25 cellular contexts compared by ENCODE assay signal in the genomic region with DNA sequence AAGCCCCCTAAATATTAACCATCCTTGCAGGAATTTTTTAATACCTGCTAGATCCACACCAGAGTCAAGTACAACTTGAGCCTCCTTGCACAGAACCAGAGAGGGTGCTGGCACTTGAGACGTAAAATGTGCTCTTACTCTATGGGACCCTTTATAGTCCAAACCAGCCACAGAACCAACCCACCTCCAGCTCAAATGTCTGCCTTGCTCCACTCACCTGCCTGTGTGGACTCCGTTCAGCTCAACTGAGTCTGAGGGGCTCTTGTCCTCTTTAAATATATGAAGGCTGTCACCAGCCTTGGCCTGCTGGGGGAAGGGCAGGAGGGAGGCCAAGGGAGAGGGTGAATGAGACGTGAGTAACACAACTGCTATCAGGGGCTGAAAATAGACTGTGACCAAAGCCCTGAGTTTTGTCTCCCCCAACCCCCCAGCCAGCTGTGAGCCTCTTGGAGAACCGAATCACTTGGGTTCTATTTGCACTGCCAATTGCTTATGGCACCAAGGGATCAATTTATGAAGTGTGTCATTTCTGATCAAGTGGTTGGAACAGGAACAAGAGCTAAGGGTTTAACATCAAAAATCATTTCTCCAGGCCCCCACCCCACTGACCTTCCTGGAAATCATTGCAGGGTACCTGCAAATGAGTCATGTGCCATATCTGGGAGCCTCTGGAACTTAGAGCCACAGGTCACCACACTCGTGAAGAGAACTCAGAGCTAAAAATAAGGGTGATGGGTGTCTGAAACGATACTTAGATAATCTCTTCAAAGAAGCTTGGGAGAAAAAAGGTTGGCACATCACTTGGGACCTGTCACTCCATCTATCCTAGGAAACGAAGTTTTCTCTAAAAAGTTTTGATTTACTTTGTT. TPM values are rescaled to one million over a fixed set of nuclear protein-coding genes. Genes with fewer than 3 reads are reported as not detected.
DNase-seq lines count a peak whose midpoint lies in the region; ATAC-seq and TF ChIP-seq lines count a peak whose summit lies in the region.
"Had no signal": no experiment of that assay in that cellular context is flagged by ENCODE, and none has a peak within 500 bp of the region (broad histone marks: within the 10 kb centered on the region; RNA-seq: fewer than 3 reads in every experiment).

A gene (minus strand): TSS at position 247 of the 869 bp plus-strand sequence. CDS start 9,535 bp downstream, outside the sequence.

- H3K4me1 Mint-ChIP-seq in nephron, result peaks cover 37% of the 10 kb centered on the region
- H3K4me1 Mint-ChIP-seq in immature natural killer cell, result no peaks in the 10 kb centered on the region
- H3K4me1 Mint-ChIP-seq: activated T-helper 17 cell treated with anti-CD3 and anti-CD28 coated beads, Interleukin-2, amount 50 U/mL, for 72 hours; CD4-positive, alpha-beta memory T cell; GM23338 had no signal

- DNase-seq in DMS79 (lab: John Stamatoyannopoulos, UW), result peak; percentile 64
- no peak for DNase-seq in PC-3
- peak; percentile 6 to 25 for DNase-seq in foreskin fibroblast
- DNase-seq in immature natural killer cell, result no peak
- DNase-seq in MV-4-11 (lab: John Stamatoyannopoulos, UW), result no peak
- no peak for DNase-seq in UCSD-AML1 (lab: John Stamatoyannopoulos, UW; ENCODE audit: unreplicated experiment)
- DNase-seq: brain microvascular endothelial cell; CD4-positive, alpha-beta memory T cell; cortex of kidney; DND-41; foreskin keratinocyte; Karpas-422; kidney glomerular epithelial cell; NCI-H2171 treated with DMSO at 0.1 percent for 48 hours; spleen; stimulated activated CD4-positive, alpha-beta T cell treated with anti-CD3 and anti-CD28 coated beads, Interleukin-4, amount 100 ng/mL, for 4 hours had no signal

- H3K9me2 ChIP-seq in PC-3 (replicated peaks; ENCODE audit: low read length), result no peaks in the 10 kb centered on the region

- no peak within 1 kb of the TSS for H2AFZ ChIP-seq in PC-3 (ENCODE audit: low read length)
- H2AFZ ChIP-seq: GM23338 had no signal

- H3K36me3 Mint-ChIP-seq in nephron (ENCODE audit: low read depth), result no peaks in the 10 kb centered on the region
- H3K36me3 Mint-ChIP-seq in immature natural killer cell, result peaks cover 0 to 3% (median 0%) of the 10 kb centered on the region in 3 donors
- H3K36me3 Mint-ChIP-seq: CD4-positive, alpha-beta memory T cell had no signal

- intact Hi-C loops in PC-3 (cut with micrococcal nuclease), result no loop called here

- H3K27ac ChIP-seq in PC-3 (ENCODE audit: low read length), result peak within 1 kb of the TSS; percentile 49
- H3K27ac ChIP-seq: brain microvascular endothelial cell, foreskin keratinocyte, spleen, vagina had no signal

- H3K4me3 Mint-ChIP-seq in nephron, result peak within 1 kb of the TSS in 2 of 3 experiments; percentile 52 to 71
- H3K4me3 Mint-ChIP-seq in immature natural killer cell, result no peak within 1 kb of the TSS
- H3K4me3 Mint-ChIP-seq: activated T-helper 17 cell treated with anti-CD3 and anti-CD28 coated beads, Interleukin-2, amount 50 U/mL, for 72 hours; CD4-positive, alpha-beta memory T cell; GM23338; neural crest cell had no signal

- H3K27ac Mint-ChIP-seq in nephron (peak within 1 kb of the TSS; percentile 89 to 94 (median 90)), immature natural killer cell (no peak within 1 kb of the TSS)
- H3K27ac Mint-ChIP-seq: activated T-helper 17 cell treated with anti-CD3 and anti-CD28 coated beads, Interleukin-2, amount 50 U/mL, for 72 hours; CD4-positive, alpha-beta memory T cell; GM23338; progenitor cell of endocrine pancreas had no signal

- H3K9me3 ChIP-seq in PC-3 (ENCODE audit: low read length), result no peaks in the 10 kb centered on the region
- H3K9me3 ChIP-seq: spleen, vagina had no signal

- peaks cover 28% of the 10 kb centered on the region for H3K4me1 ChIP-seq in PC-3 (ENCODE audit: insufficient read depth, low read length)
- H3K4me1 ChIP-seq: foreskin keratinocyte, spleen, vagina had no signal

- no peaks in the 10 kb centered on the region for H3K79me2 ChIP-seq in PC-3 (ENCODE audit: low read length)

- TF ChIP-seq CTCF in PC-3 (conservative IDR thresholded peaks at IDR 0.05; ENCODE audit: low read depth, low read length) (no peak), foreskin fibroblast (IDR thresholded peaks at IDR 0.05; ENCODE audit: low read depth, low read length) (no peak), nephron (IDR thresholded peaks at IDR 0.05; ENCODE audit: unreplicated experiment in 3 of 3) (no peak)

- POLR2A ChIA-PET in PC-3 (lab: Charles Lee; ENCODE audit: unreplicated experiment), result no interaction called here

- H3K27me3 ChIP-seq in PC-3 (ENCODE audit: low read length), result peaks cover 3% of the 10 kb centered on the region
- H3K27me3 ChIP-seq: brain microvascular endothelial cell, spleen, vagina had no signal

- ATAC-seq in PC-3 (no peak), GM18867 (IDR thresholded peaks at IDR 0.05; ENCODE audit: unreplicated experiment) (no peak)
- ATAC-seq: activated T-helper 17 cell treated with anti-CD3 and anti-CD28 coated beads, Interleukin-2, amount 50 U/mL, for 72 hours; foreskin keratinocyte; GM23338 had no signal

- H3K36me3 ChIP-seq in PC-3 (ENCODE audit: low read depth, low read length), result no peaks in the 10 kb centered on the region
- H3K36me3 ChIP-seq: brain microvascular endothelial cell, spleen, vagina had no signal

- no peak within 1 kb of the TSS for H3K9ac ChIP-seq in PC-3 (ENCODE audit: low read length)

- H3K27me3 Mint-ChIP-seq in nephron (ENCODE audit: low read depth), result peaks cover 5% of the 10 kb centered on the region
- peaks cover 0 to 4% (median 2%) of the 10 kb centered on the region in 3 donors for H3K27me3 Mint-ChIP-seq in immature natural killer cell (ENCODE audit: low read depth in 3 of 3)

- peak within 1 kb of the TSS; percentile 62 for H3K4me2 ChIP-seq in PC-3 (ENCODE audit: low read length)
- H3K4me2 ChIP-seq: GM23338 had no signal

- no peaks in the 10 kb centered on the region for H4K20me1 ChIP-seq in PC-3 (ENCODE audit: low read length)

- BruUV-seq in PC-3 (replicated peaks; lab: Mats Ljungman, UMichigan), result no TSS peak

- H3K9me3 Mint-ChIP-seq in nephron (no peaks in the 10 kb centered on the region), immature natural killer cell (no peaks in the 10 kb centered on the region)
- H3K9me3 Mint-ChIP-seq: activated T-helper 17 cell treated with anti-CD3 and anti-CD28 coated beads, Interleukin-2, amount 50 U/mL, for 72 hours; CD4-positive, alpha-beta memory T cell; GM23338; neural crest cell had no signal

- CTCF ChIA-PET in PC-3 (lab: Charles Lee), result no interaction called here

- H3K4me3 ChIP-seq in PC-3 (ENCODE audit: low read length) (no peak within 1 kb of the TSS), foreskin fibroblast (ENCODE audit: low read depth in 1 of 2, low read length in 2 of 2) (no peak within 1 kb of the TSS)
- H3K4me3 ChIP-seq: GM23338, spleen, vagina had no signal

- no peaks in the 10 kb centered on the region for H3F3A ChIP-seq in PC-3 (ENCODE audit: low read length, unreplicated experiment)

RNA-seq across cellular contexts. Expression of the gene that starts here (rescaled TPM):
- not detected in 2 replicates for total RNA-seq in PC-3 (2014; rRNA removed)
- polyA plus RNA-seq in immature natural killer cell, result not detected
- total RNA-seq: activated T-helper 17 cell treated with anti-CD3 and anti-CD28 coated beads, Interleukin-2, amount 50 U/mL, for 72 hours; CD4-positive, alpha-beta memory T cell; foreskin keratinocyte; GM23338; neural crest cell; progenitor cell of endocrine pancreas; spleen; subcutaneous adipose tissue; vagina had no signal
- polyA plus RNA-seq: AG04450; CD4-positive, alpha-beta memory T cell; foreskin keratinocyte; GM23338 had no signal

Comparison
In these comparisons a context has a peak if more than half of its experiments do, and no peak if none do; other contexts are left out.
1. DNase-seq: peak in DMS79 (single experiment) and foreskin fibroblast (2 of 2); none in PC-3 (single experiment), immature natural killer cell (0 of 3), MV-4-11 (single experiment) and UCSD-AML1 (single experiment).
2. H3K27ac Mint-ChIP-seq: peak in nephron (3 of 3); none in immature natural killer cell (0 of 6).
3. H3K4me3 Mint-ChIP-seq: peak in nephron (2 of 3); none in immature natural killer cell (0 of 5).